23 cellular contexts compared by ENCODE assay signal in the genomic region with DNA sequence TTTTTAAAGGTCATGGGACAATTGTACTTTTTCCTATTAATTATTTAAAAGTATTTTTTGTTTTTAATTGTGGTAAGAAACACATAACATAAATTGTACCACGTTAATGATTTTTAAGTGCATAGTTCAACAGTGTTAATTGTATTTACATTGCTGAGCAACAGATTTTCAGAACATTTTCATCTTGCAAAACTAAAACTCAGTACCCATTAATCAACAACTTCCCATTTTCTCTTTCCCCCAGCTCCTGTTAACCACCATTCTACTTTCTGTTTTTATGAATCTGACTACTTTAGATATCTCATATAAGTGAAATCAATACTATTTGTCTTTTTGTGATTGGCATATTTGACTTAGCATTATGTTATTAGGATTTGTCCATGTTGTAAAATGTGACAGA.
DNase-seq lines count a peak whose midpoint lies in the region; ATAC-seq, FAIRE-seq and TF ChIP-seq lines count a peak whose summit lies in the region.
"Had no signal": no experiment of that assay in that cellular context is flagged by ENCODE, and none has a peak within 500 bp of the region (broad histone marks: within the 10 kb centered on the region; RNA-seq: fewer than 3 reads in every experiment).

No MANE protein-coding gene starts in this region.

- H3K4me3 Mint-ChIP-seq in mesothelial cell of epicardium: no peak overlapping the region
- H3K4me3 Mint-ChIP-seq: CD8-positive, alpha-beta memory T cell had no signal

- no peak for DNase-seq in GM19239 (ENCODE audit: insufficient read length, low spot score)
- DNase-seq in kidney: no peak
- no peak for DNase-seq in stimulated activated CD4-positive, alpha-beta T cell treated with anti-CD3 and anti-CD28 coated beads, Interleukin-15, amount 100 ng/mL, for 24 hours
- DNase-seq in mesothelial cell of epicardium (ENCODE audit: low spot score in 2 of 2, unreplicated experiment in 2 of 2): no peak
- no peak for DNase-seq in GOT3 (lab: John Stamatoyannopoulos, UW)
- DNase-seq: CD8-positive, alpha-beta memory T cell; GDM1; KBM-7; MM.1S; NCI-H1048; NCI-H1417 treated with DMSO at 0.1 percent for 48 hours; NCI-H187 treated with DMSO at 0.1 percent for 48 hours; NCI-H2227 treated with DMSO at 0.1 percent for 48 hours; NCI-H510A; NCI-H748 treated with DMSO at 0.1 percent for 48 hours had no signal

- H3K4me3 ChIP-seq in kidney (ENCODE audit: low read length in 2 of 2): no peak overlapping the region

- intact Hi-C loops in kidney (cut with DNase I): no loop called here

- ATAC-seq in GM18511 (IDR thresholded peaks at IDR 0.05; ENCODE audit: unreplicated experiment): peak; percentile 54
- peak; percentile 42 for ATAC-seq in HG03159 (IDR thresholded peaks at IDR 0.05; ENCODE audit: unreplicated experiment)
- ATAC-seq: HCT116, Panc1, SK-N-SH treated with all-trans-retinoic acid at 6 μM for 48 hours had no signal

- no peak overlapping the region for H3K27ac Mint-ChIP-seq in mesothelial cell of epicardium
- H3K27ac Mint-ChIP-seq: CD8-positive, alpha-beta memory T cell had no signal

- no peaks in the 10 kb centered on the region for H3K9me3 ChIP-seq in kidney (ENCODE audit: control insufficient read depth in 1 of 2, low read length in 2 of 2)

- no peaks in the 10 kb centered on the region for H3K4me1 ChIP-seq in kidney (ENCODE audit: control insufficient read depth in 1 of 2, insufficient read depth in 1 of 2, low read depth in 1 of 2, low read length in 2 of 2)

- H3K4me1 Mint-ChIP-seq in mesothelial cell of epicardium: no peaks in the 10 kb centered on the region
- H3K4me1 Mint-ChIP-seq: CD8-positive, alpha-beta memory T cell had no signal

- H3K9me3 Mint-ChIP-seq in mesothelial cell of epicardium: peaks cover 5% of the 10 kb centered on the region

- no peak overlapping the region for H3K9ac ChIP-seq in kidney (ENCODE audit: low read length in 2 of 2)

- H3K36me3 ChIP-seq in kidney (ENCODE audit: control insufficient read depth in 1 of 2, insufficient read depth in 2 of 2, low read length in 2 of 2): no peaks in the 10 kb centered on the region

- H3K27ac ChIP-seq in kidney (ENCODE audit: low read depth in 2 of 2, low read length in 2 of 2): no peak overlapping the region
- H3K27ac ChIP-seq: C4-2B had no signal

- no peaks in the 10 kb centered on the region for H3K27me3 Mint-ChIP-seq in mesothelial cell of epicardium (ENCODE audit: low read depth)
- H3K27me3 Mint-ChIP-seq: CD8-positive, alpha-beta memory T cell had no signal

- FAIRE-seq in GM19239 (lab: Jason Lieb, UNC): peak; percentile 58
- FAIRE-seq in kidney (lab: Jason Lieb, UNC): peak; percentile 66
- FAIRE-seq: D721Med, H1 had no signal

- TF ChIP-seq CTCF in kidney (IDR thresholded peaks at IDR 0.05; ENCODE audit: borderline replicate concordance, extremely low read depth, insufficient read depth) (no peak), mesothelial cell of epicardium (IDR thresholded peaks at IDR 0.05; ENCODE audit: unreplicated experiment) (no peak)

- H3K36me3 Mint-ChIP-seq in mesothelial cell of epicardium: no peaks in the 10 kb centered on the region
- H3K36me3 Mint-ChIP-seq: CD8-positive, alpha-beta memory T cell had no signal
